ENCODE assay signal across 8 cellular contexts in the genomic region with DNA sequence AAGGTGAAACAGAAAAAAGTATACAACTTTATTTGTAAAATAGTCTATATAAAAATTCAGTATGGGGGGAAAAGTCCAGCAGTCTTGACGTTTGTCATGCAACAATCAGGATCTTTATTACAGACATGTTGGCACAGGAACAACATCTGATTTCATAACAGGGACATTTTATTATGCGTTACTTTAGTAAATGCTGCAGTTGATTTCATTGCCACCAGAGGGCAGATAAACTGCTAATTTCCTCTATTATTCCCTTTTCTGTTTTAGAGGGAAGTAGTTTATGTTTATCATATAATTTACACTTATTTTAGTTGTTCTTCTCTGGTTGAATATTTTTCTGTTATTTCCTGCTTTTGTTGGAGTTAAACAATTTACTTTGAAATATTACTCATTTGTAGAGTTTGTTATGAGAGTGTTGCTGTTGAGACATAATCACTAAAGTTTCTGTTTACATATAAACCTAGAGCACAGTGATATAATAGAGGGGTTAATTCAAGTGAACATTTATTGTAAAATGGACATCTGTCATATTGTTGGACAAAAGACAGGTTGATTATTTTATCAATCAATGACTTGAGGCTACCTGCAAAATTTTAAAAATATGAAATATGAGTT. TPM values are rescaled to one million over a fixed set of nuclear protein-coding genes. Genes with fewer than 3 reads are reported as not detected.
DNase-seq lines count a peak whose midpoint lies in the region; ATAC-seq, FAIRE-seq and TF ChIP-seq lines count a peak whose summit lies in the region.

No MANE protein-coding gene starts in this region.

- H3K27ac Mint-ChIP-seq in stimulated activated memory B cell treated with anti-CD40 and anti-IgM and Interleukin-4, amounts not matched to agents 10 μg/mL and 1 μg/mL and 100 μg/mL, for 72 hours, result no peak overlapping the region

- DNase-seq in AG20443 (ENCODE audit: low spot score) (peak; percentile 52), GM18507 (ENCODE audit: extremely low spot score, insufficient read length, low read depth) (peak; percentile 9), NCI-H460 (ENCODE audit: extremely low read depth, low read depth) (peak; percentile 45), colonic mucosa (peak; percentile 71)

- no peak for ATAC-seq in stimulated activated memory B cell treated with anti-CD40 and anti-IgM and Interleukin-4, amounts not matched to agents 10 μg/mL and 1 μg/mL and 100 μg/mL, for 72 hours
- no peak for ATAC-seq in GM21381 (IDR thresholded peaks at IDR 0.05; ENCODE audit: unreplicated experiment)
- no peak for ATAC-seq in HG03354 (IDR thresholded peaks at IDR 0.05; ENCODE audit: poor library complexity, severe bottlenecking, unreplicated experiment)

- intact Hi-C loops in colonic mucosa (cut with DNase I), result loop anchor here (5.0 to 10.0 kb wide), 3 partner anchors 185 to 945 kb away; no protein-coding TSS in a partner anchor

- no peaks in the 10 kb centered on the region for H3K27me3 ChIP-seq in colonic mucosa
- no peaks in the 10 kb centered on the region for H3K27me3 ChIP-seq in mucosa of rectum (ENCODE audit: control insufficient read depth in 2 of 2, insufficient read depth in 2 of 2, low read length in 2 of 2)

- H3K4me3 Mint-ChIP-seq in stimulated activated memory B cell treated with anti-CD40 and anti-IgM and Interleukin-4, amounts not matched to agents 10 μg/mL and 1 μg/mL and 100 μg/mL, for 72 hours, result no peak overlapping the region

- TF ChIP-seq CTCF in colonic mucosa (IDR thresholded peaks at IDR 0.05), result peak; percentile 84

- H3K4me1 Mint-ChIP-seq in stimulated activated memory B cell treated with anti-CD40 and anti-IgM and Interleukin-4, amounts not matched to agents 10 μg/mL and 1 μg/mL and 100 μg/mL, for 72 hours, result peaks cover 11% of the 10 kb centered on the region

- peaks cover 31% of the 10 kb centered on the region for H3K27me3 Mint-ChIP-seq in stimulated activated memory B cell treated with anti-CD40 and anti-IgM and Interleukin-4, amounts not matched to agents 10 μg/mL and 1 μg/mL and 100 μg/mL, for 72 hours

- H3K36me3 Mint-ChIP-seq in stimulated activated memory B cell treated with anti-CD40 and anti-IgM and Interleukin-4, amounts not matched to agents 10 μg/mL and 1 μg/mL and 100 μg/mL, for 72 hours, result no peaks in the 10 kb centered on the region

- H3K36me3 ChIP-seq in colonic mucosa, result no peaks in the 10 kb centered on the region
- no peaks in the 10 kb centered on the region for H3K36me3 ChIP-seq in mucosa of rectum (ENCODE audit: control insufficient read depth in 2 of 2, insufficient read depth in 2 of 2, low read length in 2 of 2)

- H3K4me3 ChIP-seq in colonic mucosa, result no peak overlapping the region
- peak overlapping the region in 1 of 2 donors; percentile 95 for H3K4me3 ChIP-seq in mucosa of rectum (ENCODE audit: low read length in 2 of 2)

- H3K9me3 ChIP-seq in colonic mucosa (no peaks in the 10 kb centered on the region), mucosa of rectum (ENCODE audit: control insufficient read depth in 2 of 2, low read length in 2 of 2) (no peaks in the 10 kb centered on the region)

- peaks cover 2% of the 10 kb centered on the region for H3K9me3 Mint-ChIP-seq in stimulated activated memory B cell treated with anti-CD40 and anti-IgM and Interleukin-4, amounts not matched to agents 10 μg/mL and 1 μg/mL and 100 μg/mL, for 72 hours

- H3K4me1 ChIP-seq in colonic mucosa (peaks cover 4% of the 10 kb centered on the region), mucosa of rectum (ENCODE audit: control insufficient read depth in 2 of 2, insufficient read depth in 2 of 2, low read length in 2 of 2) (peaks cover 3 to 10% of the 10 kb centered on the region in 2 donors)

- H3K27ac ChIP-seq in colonic mucosa (no peak overlapping the region), mucosa of rectum (ENCODE audit: low read depth in 2 of 2, low read length in 2 of 2) (peak overlapping the region; percentile 17 to 18)

- FAIRE-seq in GM18507 (lab: Jason Lieb, UNC), result peak; percentile 80

- H3K9ac ChIP-seq in colonic mucosa (ENCODE audit: low read depth in 2 of 2, low read length in 2 of 2) (no peak overlapping the region), mucosa of rectum (ENCODE audit: low read depth in 1 of 2, low read length in 2 of 2) (peak overlapping the region in 1 of 2 donors; percentile 9)

RNA-seq across cellular contexts. Expression of a gene that starts 3.3 kb away (rescaled TPM):
- total RNA-seq in NCI-H460 (2014; rRNA removed; shearing (Covaris generic)), result 0.06 and 0.07 TPM in 2 replicates
- not detected in 2 replicates for polyA plus RNA-seq in NCI-H460 (2014; cell fraction: nucleus; rRNA removed)
- total RNA-seq in colonic mucosa, result 10 to 100 TPM; 12.5 to 22.4 TPM

Comparison
In these comparisons a context has a peak if more than half of its experiments do, and no peak if none do; other contexts are left out.
1. DNase-seq: peak in every context shown above with its lines; median percentile 71 in colonic mucosa; 52 in AG20443; 45 in NCI-H460; 9 in GM18507.
2. RNA of a gene that starts 3.3 kb away (total RNA-seq): 12.5 to 22.4 TPM in colonic mucosa; 0.06 to 0.07 TPM in NCI-H460; every median in the first group is over 10 times any median in the second.